In genomic region chr19:8150998-8151397, GRCh38 we compare ENCODE assay signal across 24 cellular contexts. TPM values are rescaled to one million over a fixed set of nuclear protein-coding genes. Genes with fewer than 3 reads are reported as not detected.
DNase-seq lines count a peak whose midpoint lies in the region; ATAC-seq and TF ChIP-seq lines count a peak whose summit lies in the region.
"Had no signal": no experiment of that assay in that cellular context is flagged by ENCODE, and none has a peak within 500 bp of the region (broad histone marks: within the 10 kb centered on the region; RNA-seq: fewer than 3 reads in every experiment).

No MANE protein-coding gene starts in this region.

- BruUV-seq in MCF 10A (replicated peaks; lab: Mats Ljungman, UMichigan), result no TSS peak

- no peak overlapping the region for H4K91ac ChIP-seq in neuronal stem cell (ENCODE audit: low read depth, low read length, poor library complexity)
- no peak overlapping the region for H4K91ac ChIP-seq in mesenchymal stem cell (ENCODE audit: low read length)

- no peak overlapping the region for H3K4me3 ChIP-seq in breast epithelium
- no peak overlapping the region for H3K4me3 ChIP-seq in neuronal stem cell (ENCODE audit: low read length in 2 of 2)
- H3K4me3 ChIP-seq in mesenchymal stem cell (ENCODE audit: insufficient read depth in 1 of 2, low read depth in 1 of 2, low read length in 2 of 2), result no peak overlapping the region
- H3K4me3 ChIP-seq: GM23248, HAP-1 had no signal

- no peak for DNase-seq in breast epithelium (ENCODE audit: low spot score in 2 of 2)
- DNase-seq in MCF 10A (ENCODE audit: unreplicated experiment), result no peak
- no peak for DNase-seq in memory B cell (ENCODE audit: low spot score in 2 of 2)
- DNase-seq in neuronal stem cell (ENCODE audit: low spot score), result no peak
- no peak for DNase-seq in islet precursor cell
- no peak for DNase-seq in T-helper 2 cell treated with Interferon-gamma antibody and Interleukin-4, amounts not matched to agents 5 μg/mL and 100 μg/mL, for 36 hours (ENCODE audit: low spot score)
- no peak for DNase-seq in mesenchymal stem cell
- DNase-seq: Calu3, DMS153, DND-41, GM23248, IMR-90, KG1, MM.1S, NCI-H2029 treated with DMSO at 0.1 percent for 48 hours, NCI-H2227 treated with DMSO at 0.1 percent for 48 hours, NCI-H526 treated with DMSO at 0.1 percent for 48 hours, SHP77 had no signal

- WGBS in neuronal stem cell (ENCODE audit: extremely low coverage in 2 of 2, insufficient read length in 2 of 2, insufficient replicate concordance in 1 of 2), 2 donors, result no CpG with 5 or more reads among the region's 9 CpGs
- WGBS in mesenchymal stem cell, result 88% methylated on average over 9 of the region's 9 CpGs

- H2AFZ ChIP-seq in neuronal stem cell (ENCODE audit: low read length) (no peak overlapping the region), mesenchymal stem cell (ENCODE audit: low read depth, low read length) (no peak overlapping the region)
- H2AFZ ChIP-seq: GM23248 had no signal

- no peaks in the 10 kb centered on the region for H3K9me3 Mint-ChIP-seq in MCF 10A (ENCODE audit: unreplicated experiment)
- H3K9me3 Mint-ChIP-seq in memory B cell, result no peaks in the 10 kb centered on the region
- no peaks in the 10 kb centered on the region for H3K9me3 Mint-ChIP-seq in T-helper 2 cell treated with Interferon-gamma antibody and Interleukin-4, amounts not matched to agents 5 μg/mL and 100 μg/mL, for 36 hours

- H4K8ac ChIP-seq in neuronal stem cell (ENCODE audit: low read depth, low read length), result no peak overlapping the region
- H4K8ac ChIP-seq in mesenchymal stem cell (ENCODE audit: low read length), result no peak overlapping the region

- H2BK15ac ChIP-seq in neuronal stem cell (ENCODE audit: low read length), result peak overlapping the region; percentile 81
- no peak overlapping the region for H2BK15ac ChIP-seq in mesenchymal stem cell (ENCODE audit: low read depth, poor library complexity, severe bottlenecking)

- H3K27ac ChIP-seq in breast epithelium (peak overlapping the region; percentile 52 to 58), neuronal stem cell (replicated peaks; ENCODE audit: low read length) (no peak overlapping the region), mesenchymal stem cell (ENCODE audit: low read length, poor library complexity, severe bottlenecking) (no peak overlapping the region)
- H3K27ac ChIP-seq: GM23248, RWPE1 had no signal

- H3K36me3 ChIP-seq in breast epithelium (no peaks in the 10 kb centered on the region), neuronal stem cell (replicated peaks in 1 of 2; ENCODE audit: control insufficient read depth in 2 of 2, insufficient read depth in 2 of 2, low read length in 2 of 2) (no peaks in the 10 kb centered on the region), mesenchymal stem cell (ENCODE audit: control insufficient read depth in 1 of 2, insufficient read depth in 2 of 2, low read depth in 1 of 2, low read length in 2 of 2) (no peaks in the 10 kb centered on the region)
- H3K36me3 ChIP-seq: HAP-1 had no signal

- H3K4me3 Mint-ChIP-seq in MCF 10A (ENCODE audit: unreplicated experiment), result no peak overlapping the region
- no peak overlapping the region for H3K4me3 Mint-ChIP-seq in memory B cell
- no peak overlapping the region for H3K4me3 Mint-ChIP-seq in T-helper 2 cell treated with Interferon-gamma antibody and Interleukin-4, amounts not matched to agents 5 μg/mL and 100 μg/mL, for 36 hours

- CTCF ChIA-PET in MCF 10A (lab: Yijun Ruan, JAX), result no interaction called here

- peaks cover 60% of the 10 kb centered on the region for H3K27me3 Mint-ChIP-seq in MCF 10A (ENCODE audit: insufficient read depth, unreplicated experiment)
- peaks cover 33% of the 10 kb centered on the region for H3K27me3 Mint-ChIP-seq in memory B cell
- peaks cover 59% of the 10 kb centered on the region for H3K27me3 Mint-ChIP-seq in T-helper 2 cell treated with Interferon-gamma antibody and Interleukin-4, amounts not matched to agents 5 μg/mL and 100 μg/mL, for 36 hours (ENCODE audit: low read depth)

- H3K4me1 ChIP-seq in breast epithelium (peaks cover 0 to 11% of the 10 kb centered on the region in 2 donors), neuronal stem cell (ENCODE audit: control insufficient read depth in 2 of 2, insufficient read depth in 1 of 2, low read depth in 1 of 2, low read length in 2 of 2) (peaks cover 13% of the 10 kb centered on the region in 2 donors), mesenchymal stem cell (ENCODE audit: control insufficient read depth, insufficient read depth, low read depth, low read length) (peaks cover 17% of the 10 kb centered on the region)

- H2AK5ac ChIP-seq in neuronal stem cell (ENCODE audit: low read depth, low read length), result peak overlapping the region; percentile 94
- H2AK5ac ChIP-seq in mesenchymal stem cell (ENCODE audit: low read length, severe bottlenecking), result no peak overlapping the region

- no peaks in the 10 kb centered on the region for H3K36me3 Mint-ChIP-seq in MCF 10A (ENCODE audit: insufficient read depth, unreplicated experiment)
- no peaks in the 10 kb centered on the region for H3K36me3 Mint-ChIP-seq in memory B cell
- H3K36me3 Mint-ChIP-seq in T-helper 2 cell treated with Interferon-gamma antibody and Interleukin-4, amounts not matched to agents 5 μg/mL and 100 μg/mL, for 36 hours (ENCODE audit: low read depth), result no peaks in the 10 kb centered on the region

- H3K14ac ChIP-seq in neuronal stem cell (ENCODE audit: low read length), result no peak overlapping the region
- H3K14ac ChIP-seq in mesenchymal stem cell (ENCODE audit: low read length in 2 of 2), result no peak overlapping the region

- no peak overlapping the region for H3K9ac ChIP-seq in neuronal stem cell (ENCODE audit: low read depth, low read length, poor library complexity)
- no peak overlapping the region for H3K9ac ChIP-seq in mesenchymal stem cell (ENCODE audit: low read length)
- H3K9ac ChIP-seq: GM23248 had no signal

- no peak overlapping the region for H3K23ac ChIP-seq in neuronal stem cell (ENCODE audit: low read depth, low read length, poor library complexity)
- H3K23ac ChIP-seq in mesenchymal stem cell (ENCODE audit: low read length in 2 of 2), result no peak overlapping the region

- H3K79me1 ChIP-seq in neuronal stem cell (ENCODE audit: low read depth, low read length) (peaks cover 9% of the 10 kb centered on the region), mesenchymal stem cell (replicated peaks; ENCODE audit: low read length, poor library complexity, severe bottlenecking) (no peaks in the 10 kb centered on the region)

- no peaks in the 10 kb centered on the region for H3K9me3 ChIP-seq in breast epithelium
- H3K9me3 ChIP-seq in neuronal stem cell (replicated peaks in 1 of 2; ENCODE audit: control insufficient read depth in 2 of 2, insufficient read depth in 1 of 2, low read depth in 1 of 2, low read length in 2 of 2), result peaks cover 0 to 3% of the 10 kb centered on the region in 2 donors
- H3K9me3 ChIP-seq in mesenchymal stem cell (ENCODE audit: control insufficient read depth, low read length), result no peaks in the 10 kb centered on the region
- H3K9me3 ChIP-seq: HAP-1 had no signal

- H3K27ac Mint-ChIP-seq in MCF 10A (ENCODE audit: low read depth, unreplicated experiment) (no peak overlapping the region), memory B cell (peak overlapping the region; percentile 2)
- H3K27ac Mint-ChIP-seq in T-helper 2 cell treated with Interferon-gamma antibody and Interleukin-4, amounts not matched to agents 5 μg/mL and 100 μg/mL, for 36 hours, result no peak overlapping the region

- H2BK120ac ChIP-seq in neuronal stem cell (ENCODE audit: low read depth, low read length), result peak overlapping the region; percentile 16
- H2BK120ac ChIP-seq in mesenchymal stem cell (ENCODE audit: low read depth, low read length), result no peak overlapping the region

- H3K4me2 ChIP-seq in neuronal stem cell (ENCODE audit: insufficient read depth, low read length, poor library complexity, severe bottlenecking) (no peak overlapping the region), mesenchymal stem cell (ENCODE audit: low read length, poor library complexity, severe bottlenecking) (no peak overlapping the region)

- H2BK12ac ChIP-seq in neuronal stem cell (ENCODE audit: low read length) (peak overlapping the region; percentile 84), mesenchymal stem cell (ENCODE audit: low read length in 2 of 2) (no peak overlapping the region)

- no peak overlapping the region for H2BK5ac ChIP-seq in neuronal stem cell (ENCODE audit: low read length)
- H2BK5ac ChIP-seq in mesenchymal stem cell (ENCODE audit: low read depth, low read length, poor library complexity, severe bottlenecking), result no peak overlapping the region

- peaks cover 6 to 29% of the 10 kb centered on the region in 2 donors for H3K27me3 ChIP-seq in breast epithelium
- H3K27me3 ChIP-seq in neuronal stem cell (ENCODE audit: control insufficient read depth in 3 of 3, insufficient read depth in 3 of 3, low read depth in 1 of 3, low read length in 3 of 3), result peaks cover 0 to 16% (median 0%) of the 10 kb centered on the region in 3 experiments
- H3K27me3 ChIP-seq in mesenchymal stem cell (ENCODE audit: control insufficient read depth in 1 of 2, insufficient read depth in 1 of 2, low read length in 2 of 2), result peaks cover 60 to 72% of the 10 kb centered on the region in 2 experiments

- POLR2A ChIA-PET in MCF 10A (lab: Yijun Ruan, JAX), result interaction anchor here (0.7 kb wide), 1 partner anchor 162 kb away, joined by 3 read pairs; no protein-coding TSS in a partner anchor

- TF ChIP-seq POLR2A in breast epithelium (IDR thresholded peaks at IDR 0.05), result no peak

- H3K4ac ChIP-seq in neuronal stem cell (ENCODE audit: low read length) (no peak overlapping the region), mesenchymal stem cell (ENCODE audit: low read depth in 1 of 2, low read length in 2 of 2) (no peak overlapping the region)

- ATAC-seq in memory B cell (ENCODE audit: low read depth), result no peak
- ATAC-seq: Panc1 had no signal

- H3K4me1 Mint-ChIP-seq in MCF 10A (ENCODE audit: insufficient read depth, unreplicated experiment) (peaks cover 7% of the 10 kb centered on the region), memory B cell (peaks cover 10% of the 10 kb centered on the region)
- H3K4me1 Mint-ChIP-seq in T-helper 2 cell treated with Interferon-gamma antibody and Interleukin-4, amounts not matched to agents 5 μg/mL and 100 μg/mL, for 36 hours (ENCODE audit: low read depth), result no peaks in the 10 kb centered on the region

- intact Hi-C loops in breast epithelium (cut with DNase I; ENCODE audit: low total_unique reads), result no loop called here
- intact Hi-C loops in MCF 10A (cut with micrococcal nuclease), result loop anchor here (10.0 kb wide), 1 partner anchor 176 kb away; no protein-coding TSS in a partner anchor

- H3K18ac ChIP-seq in neuronal stem cell (ENCODE audit: low read length) (peak overlapping the region; percentile 71), mesenchymal stem cell (ENCODE audit: low read depth in 1 of 2, low read length in 2 of 2) (no peak overlapping the region)

- TF ChIP-seq CTCF in breast epithelium (IDR thresholded peaks at IDR 0.05) (no peak), MCF 10A (IDR thresholded peaks at IDR 0.05; ENCODE audit: unreplicated experiment) (no peak)

RNA-seq across cellular contexts. Expression of gene FBN3, which starts 1.6 kb away (rescaled TPM):
- total RNA-seq in breast epithelium (1 to 10 TPM in 1 of 3 donors, under 1 TPM in 1, not detected in 1; 0.66 to 7.9 TPM), MCF 10A (2022) (not detected in 2 replicates)
- 10.0 TPM for polyA plus RNA-seq in neuronal stem cell (2013, experiment 1 of 2)
- polyA plus RNA-seq in neuronal stem cell (2013, experiment 2 of 2), result 11.3 TPM
- polyA plus RNA-seq in mesenchymal stem cell (2013, experiment 1 of 2), result not detected
- not detected for polyA plus RNA-seq in mesenchymal stem cell (2013, experiment 2 of 2)
- total RNA-seq: A172, Calu3, GM23248, IMR-90, SK-MEL-5 had no signal
- polyA plus RNA-seq: BJ, GM23248, IMR-90 had no signal

RNA-seq across cellular contexts. Expression of gene CERS4, which starts 58.2 kb away (rescaled TPM):
- total RNA-seq in breast epithelium, result 100 to 1,000 TPM in 1 of 3 donors, 10 to 100 TPM in 2; 26.4 to 141 (median 64.1) TPM
- 1.1 and 1.5 TPM in 2 replicates for total RNA-seq in MCF 10A (2022)
- 65.3 TPM for polyA plus RNA-seq in neuronal stem cell (2013, experiment 1 of 2)
- 62.5 TPM for polyA plus RNA-seq in neuronal stem cell (2013, experiment 2 of 2)
- 11.7 TPM for polyA plus RNA-seq in mesenchymal stem cell (2013, experiment 1 of 2)
- polyA plus RNA-seq in mesenchymal stem cell (2013, experiment 2 of 2), result 12.0 TPM
- total RNA-seq: GM23248 had no signal
- polyA plus RNA-seq: GM23248 had no signal

Comparison
In these comparisons a context has a peak if more than half of its experiments do, and no peak if none do; other contexts are left out.
1. RNA of gene CERS4, which starts 58.2 kb away (total RNA-seq): 26.4 to 141 TPM in breast epithelium; 1.1 to 1.5 TPM in MCF 10A; every median in the first group is over 10 times any median in the second.
2. H3K27ac ChIP-seq: peak in breast epithelium (2 of 2); none in neuronal stem cell (single experiment) and mesenchymal stem cell (single experiment).